8 cellular contexts compared by ENCODE assay signal in genomic region chr15:32651229-32651837, GRCh38. TPM values are rescaled to one million over a fixed set of nuclear protein-coding genes. Genes with fewer than 3 reads are reported as not detected.
DNase-seq lines count a peak whose midpoint lies in the region; ATAC-seq and TF ChIP-seq lines count a peak whose summit lies in the region.

No MANE protein-coding gene starts in this region.

- H3K9me3 ChIP-seq in PC-3 (ENCODE audit: low read length) (no peaks in the 10 kb centered on the region), psoas muscle (no peaks in the 10 kb centered on the region)

- POLR2A ChIA-PET in PC-3 (lab: Charles Lee; ENCODE audit: unreplicated experiment), result interaction anchor here (0.7 kb wide), 1 partner anchor 90 kb away, joined by 3 read pairs; no protein-coding TSS in a partner anchor

- DNase-seq in CD14-positive monocyte (ENCODE audit: low spot score) (peak; percentile 53), PC-3 (peak; percentile 88), glomerular visceral epithelial cell (ENCODE audit: extremely low spot score) (peak; percentile 74), psoas muscle (peak; percentile 27 to 64)
- DNase-seq in activated T-helper 9 cell treated with anti-CD3 and anti-CD28 coated beads, Interleukin-2, amount 50 U/mL, for 16 hours (ENCODE audit: low read depth), result peak; percentile 9

- no peak overlapping the region for H2AFZ ChIP-seq in PC-3 (ENCODE audit: low read length)

- H3K4me2 ChIP-seq in PC-3 (ENCODE audit: low read length), result peak overlapping the region; percentile 72; the same call in 1 of the 2 replicates

- H3K36me3 Mint-ChIP-seq in CD14-positive monocyte, result peaks cover 45 to 68% of the 10 kb centered on the region in 2 donors

- H3K36me3 ChIP-seq in PC-3 (ENCODE audit: low read depth, low read length), result peaks cover 15% of the 10 kb centered on the region
- H3K36me3 ChIP-seq in psoas muscle (ENCODE audit: insufficient read depth in 1 of 2, low read depth in 1 of 2), result no peaks in the 10 kb centered on the region

- H3F3A ChIP-seq in PC-3 (ENCODE audit: low read length, unreplicated experiment), result no peaks in the 10 kb centered on the region

- H3K9me2 ChIP-seq in PC-3 (replicated peaks; ENCODE audit: low read length), result no peaks in the 10 kb centered on the region

- TF ChIP-seq CTCF in CD14-positive monocyte (IDR thresholded peaks at IDR 0.05) (peak; percentile 94), PC-3 (conservative IDR thresholded peaks at IDR 0.05; ENCODE audit: low read depth, low read length) (peak; percentile 96), psoas muscle (IDR thresholded peaks at IDR 0.05) (peak; percentile 77)

- H4K20me1 ChIP-seq in PC-3 (ENCODE audit: low read length), result no peaks in the 10 kb centered on the region

- H3K9ac ChIP-seq in PC-3 (ENCODE audit: low read length), result peak overlapping the region; percentile 30

- BruUV-seq in PC-3 (replicated peaks; lab: Mats Ljungman, UMichigan), result no TSS peak

- H3K27me3 Mint-ChIP-seq in CD14-positive monocyte (ENCODE audit: low read depth in 3 of 3), result no peaks in the 10 kb centered on the region

- intact Hi-C loops in CD14-positive monocyte (cut with micrococcal nuclease) (no loop called here), PC-3 (cut with micrococcal nuclease) (loop anchor here (1.0 kb wide), 1 partner anchor 305 kb away; no protein-coding TSS in a partner anchor), psoas muscle (cut with DNase I) (no loop called here)

- H3K27ac Mint-ChIP-seq in CD14-positive monocyte, result no peak overlapping the region

- H3K4me3 ChIP-seq in PC-3 (ENCODE audit: low read length), result no peak overlapping the region
- no peak overlapping the region for H3K4me3 ChIP-seq in psoas muscle

- ATAC-seq in GM18861 (IDR thresholded peaks at IDR 0.05; ENCODE audit: unreplicated experiment), result peak; percentile 86
- peak; percentile 85 for ATAC-seq in HG03139 (IDR thresholded peaks at IDR 0.05; ENCODE audit: unreplicated experiment)
- peak; percentile 78 for ATAC-seq in PC-3
- ATAC-seq in psoas muscle, result peak; percentile 74 to 88 (median 82)
- no peak for ATAC-seq in HG02870 (IDR thresholded peaks at IDR 0.05; ENCODE audit: unreplicated experiment)

- no peaks in the 10 kb centered on the region for H3K4me1 Mint-ChIP-seq in CD14-positive monocyte

- no peaks in the 10 kb centered on the region for H3K27me3 ChIP-seq in PC-3 (ENCODE audit: low read length)
- no peaks in the 10 kb centered on the region for H3K27me3 ChIP-seq in psoas muscle (ENCODE audit: insufficient read depth in 3 of 3, low read length in 2 of 3)

- 38 to 43% (median 39%) methylated on average over 6 of the region's 6 CpGs for WGBS in psoas muscle, 3 donors

- no peaks in the 10 kb centered on the region for H3K79me2 ChIP-seq in PC-3 (ENCODE audit: low read length)

- peak overlapping the region; percentile 69 for H3K27ac ChIP-seq in PC-3 (ENCODE audit: low read length)
- H3K27ac ChIP-seq in psoas muscle, result no peak overlapping the region

- H3K9me3 Mint-ChIP-seq in CD14-positive monocyte, result no peaks in the 10 kb centered on the region

- H3K4me3 Mint-ChIP-seq in CD14-positive monocyte, result no peak overlapping the region

- H3K4me1 ChIP-seq in PC-3 (ENCODE audit: insufficient read depth, low read length) (peaks cover 23% of the 10 kb centered on the region), psoas muscle (no peaks in the 10 kb centered on the region)

- CTCF ChIA-PET in PC-3 (lab: Charles Lee), result interaction anchor here (0.6 to 1.0 kb wide), 6 partner anchors 9 to 417 kb away, joined by 3 to 9 read pairs (median 4); no protein-coding TSS in a partner anchor

RNA-seq across cellular contexts. Expression of gene SCG5, which starts 9.8 kb away (rescaled TPM):
- polyA plus RNA-seq in CD14-positive monocyte, result not detected
- total RNA-seq in PC-3 (2014; rRNA removed), result 1.3 and 1.6 TPM in 2 replicates
- under 1 TPM in 1 of 4 donors, not detected in 3; 0.21 TPM for total RNA-seq in psoas muscle
- polyA plus RNA-seq in psoas muscle, result under 1 TPM; 0.15 to 0.86 (median 0.52) TPM

RNA-seq across cellular contexts. Expression of gene ARHGAP11A, which starts 36.0 kb away (rescaled TPM):
- 1 to 10 TPM; 1.4 to 1.6 TPM for polyA plus RNA-seq in CD14-positive monocyte
- total RNA-seq in PC-3 (2014; rRNA removed), result 38.2 and 43.0 TPM in 2 replicates
- total RNA-seq in psoas muscle, result 1 to 10 TPM; 1.1 to 2.8 (median 2.0) TPM
- polyA plus RNA-seq in psoas muscle, result 1 to 10 TPM in 1 of 3 donors, under 1 TPM in 2; 0.41 to 2.4 (median 0.57) TPM

RNA-seq across cellular contexts. Expression of gene GOLGA8N, which starts 58.1 kb away (rescaled TPM):
- polyA plus RNA-seq in CD14-positive monocyte (under 1 TPM; 0.04 to 0.66 TPM), psoas muscle (1 to 10 TPM; 1.1 TPM)
- total RNA-seq in PC-3 (2014; rRNA removed) (0.91 and 1.4 TPM in 2 replicates), psoas muscle (1 to 10 TPM; 2.3 to 3.0 (median 2.8) TPM)

Comparison
In these comparisons a context has a peak if more than half of its experiments do, and no peak if none do; other contexts are left out.
1. DNase-seq: peak in every context shown above with its lines; median percentile 88 in PC-3; 74 in glomerular visceral epithelial cell; 53 in CD14-positive monocyte; 46 in psoas muscle; 9 in activated T-helper 9 cell treated with anti-CD3 and anti-CD28 coated beads, Interleukin-2, amount 50 U/mL, for 16 hours.
2. RNA of gene ARHGAP11A, which starts 36.0 kb away (total RNA-seq): 38.2 to 43.0 TPM in PC-3; 1.1 to 2.8 TPM in psoas muscle; every median in the first group is over 10 times any median in the second.
3. Peak in every context shown above with its lines, with median percentiles within 50 percentile points of each other: CTCF ChIP-seq.